Comparison of ENCODE assay signal across 11 cellular contexts in the genomic region with DNA sequence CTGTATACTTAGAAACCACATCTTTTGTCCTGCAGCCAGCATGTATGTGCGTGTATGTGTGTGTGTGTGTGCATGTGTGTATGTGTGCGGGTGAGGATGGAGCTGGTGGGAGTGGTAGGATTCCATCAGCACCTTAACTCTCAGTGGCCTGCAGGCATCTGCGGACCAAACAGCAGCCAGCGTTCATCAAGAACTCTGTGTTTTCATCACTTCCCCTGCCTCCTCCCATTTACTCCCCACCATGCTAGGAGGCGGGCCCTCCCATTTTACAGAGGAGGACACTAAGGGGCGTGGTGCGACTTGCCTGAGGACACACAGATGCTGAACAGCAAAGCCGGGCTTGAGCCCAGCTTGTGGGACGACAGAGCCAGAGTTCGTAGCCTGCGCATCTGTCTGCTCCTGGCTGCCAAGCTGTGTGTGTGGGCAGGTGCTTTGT. TPM values are rescaled to one million over a fixed set of nuclear protein-coding genes. Genes with fewer than 3 reads are reported as not detected.
DNase-seq lines count a peak whose midpoint lies in the region; ATAC-seq and TF ChIP-seq lines count a peak whose summit lies in the region.
"Had no signal": no experiment of that assay in that cellular context is flagged by ENCODE, and none has a peak within 500 bp of the region (broad histone marks: within the 10 kb centered on the region; RNA-seq: fewer than 3 reads in every experiment).

No MANE protein-coding gene starts in this region.

- H3K27ac ChIP-seq in colonic mucosa: no peak overlapping the region
- H3K27ac ChIP-seq: 22Rv1, epithelial cell of prostate, skin epidermis had no signal

- TF ChIP-seq CTCF in colonic mucosa (IDR thresholded peaks at IDR 0.05): no peak

- H3K9ac ChIP-seq in colonic mucosa (ENCODE audit: low read depth in 2 of 2, low read length in 2 of 2): no peak overlapping the region

- no peaks in the 10 kb centered on the region for H3K9me3 ChIP-seq in colonic mucosa

- no peak for ATAC-seq in GM19452 (IDR thresholded peaks at IDR 0.05; ENCODE audit: unreplicated experiment)

- intact Hi-C loops in colonic mucosa (cut with DNase I): no loop called here

- H3K27me3 ChIP-seq in colonic mucosa: peaks cover 22% of the 10 kb centered on the region

- H3K36me3 ChIP-seq in colonic mucosa: no peaks in the 10 kb centered on the region

- no peak overlapping the region for H3K4me3 ChIP-seq in colonic mucosa
- H3K4me3 ChIP-seq: skin epidermis had no signal

- peak; percentile 6 for DNase-seq in DMS79 treated with DMSO at 0.1 percent for 48 hours (lab: John Stamatoyannopoulos, UW)
- no peak for DNase-seq in DMS79 (lab: John Stamatoyannopoulos, UW)
- DNase-seq in NCI-H2171 (lab: John Stamatoyannopoulos, UW): peak; percentile 88
- DNase-seq in colonic mucosa: peak; percentile 38
- DNase-seq in retina: peak; percentile 58
- no peak for DNase-seq in RKO (ENCODE audit: low spot score)
- DNase-seq in NK-92 treated with Interleukin-12 subunit alpha and Interleukin-12 subunit beta, amount 100 ng/mL, for 24 hours (lab: John Stamatoyannopoulos, UW): no peak

- no peaks in the 10 kb centered on the region for H3K4me1 ChIP-seq in colonic mucosa

RNA-seq across cellular contexts. Expression of a gene that starts 8.9 kb away (rescaled TPM):
- 1 to 10 TPM; 1.4 to 1.5 TPM for total RNA-seq in colonic mucosa

Comparison
In these comparisons a context has a peak if more than half of its experiments do, and no peak if none do; other contexts are left out.
1. DNase-seq: peak in DMS79 treated with DMSO at 0.1 percent for 48 hours (single experiment), NCI-H2171 (single experiment), colonic mucosa (single experiment) and retina (single experiment); none in DMS79 (single experiment), RKO (single experiment) and NK-92 treated with Interleukin-12 subunit alpha and Interleukin-12 subunit beta, amount 100 ng/mL, for 24 hours (single experiment).